In the genomic region with DNA sequence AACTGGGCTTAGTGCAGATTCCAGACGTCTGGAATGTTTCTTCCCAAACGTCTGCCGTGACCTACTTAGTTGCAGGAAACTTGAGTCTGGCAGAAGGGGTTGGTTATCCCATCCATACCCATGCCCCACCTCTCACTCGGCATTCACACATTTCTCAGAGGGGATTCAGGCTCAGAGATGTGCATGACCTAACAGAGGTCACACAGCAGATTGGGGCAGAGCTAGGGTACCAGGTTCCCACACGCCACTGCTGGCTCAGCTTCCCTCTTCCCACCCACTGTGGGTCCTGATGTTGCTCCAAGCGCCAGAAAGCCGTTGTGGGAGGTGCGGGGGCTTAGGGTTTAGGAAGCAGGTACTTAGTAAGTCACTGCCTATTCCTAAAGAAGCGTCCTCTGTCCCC, we compare ENCODE assay signal across 33 cellular contexts. TPM values are rescaled to one million over a fixed set of nuclear protein-coding genes. Genes with fewer than 3 reads are reported as not detected.
"Had no signal": no experiment of that assay in that cellular context is flagged by ENCODE, and none has a peak within 500 bp of the region (broad histone marks: within the 10 kb centered on the region; RNA-seq: fewer than 3 reads in every experiment).

No MANE protein-coding gene starts in this region.

- H3K9me3 ChIP-seq: left ventricle myocardium inferior, mucosa of descending colon, ovary, prostate gland, spleen, suprapubic skin, thoracic aorta, tibial artery, uterus had no signal

- H3K36me3 ChIP-seq: left ventricle myocardium inferior, ovary, prostate gland, spleen, suprapubic skin, thoracic aorta, tibial artery, uterus had no signal

- H3K27me3 ChIP-seq: ovary, uterus had no signal

- FAIRE-seq: islet of Langerhans, small intestine had no signal

- ATAC-seq: mucosa of descending colon; naive thymus-derived CD4-positive, alpha-beta T cell; natural killer cell treated with Interleukin-12 subunit alpha and Interleukin-12 subunit beta and Interleukin-15 and Interleukin-18, amount 100 ng/mL, for 72 hours; right cardiac atrium; sciatic nerve; stimulated activated effector memory CD8-positive, alpha-beta T cell treated with anti-CD3 and anti-CD28 coated beads, Interleukin-12 subunit alpha, Interleukin-12 subunit beta, amount 100 ng/mL, for 72 hours had no signal

- H3K4me3 ChIP-seq: left ventricle myocardium inferior, lung, mucosa of descending colon, ovary, prostate gland, spleen, suprapubic skin, thoracic aorta, tibial artery, uterus had no signal

- DNase-seq: hypothalamus; immature natural killer cell; left ventricle myocardium inferior; mesendoderm; midbrain; mucosa of descending colon; naive thymus-derived CD4-positive, alpha-beta T cell; ovary; posterior cingulate gyrus; retina; right cardiac atrium; small intestine; spleen; stimulated activated CD4-positive, alpha-beta T cell treated with anti-CD3 and anti-CD28 coated beads, Interleukin-4, amount 100 ng/mL, for 24 hours; stimulated activated naive CD4-positive, alpha-beta T cell; tibial artery; trophoblast cell; uterus had no signal

- H3K4me1 ChIP-seq: left ventricle myocardium inferior, prostate gland, spleen, suprapubic skin, uterus had no signal

- H3K27ac ChIP-seq: left ventricle myocardium inferior, ovary, prostate gland, spleen, suprapubic skin, thoracic aorta, tibial artery, uterus had no signal

RNA-seq across cellular contexts. Expression of a gene that starts 3.0 kb away (rescaled TPM):
- total RNA-seq: kidney epithelial cell; left ventricle myocardium inferior; lower leg skin; mucosa of descending colon; myocyte; naive thymus-derived CD4-positive, alpha-beta T cell; natural killer cell treated with Interleukin-12 subunit alpha and Interleukin-12 subunit beta and Interleukin-15 and Interleukin-18, amount 100 ng/mL, for 72 hours; omental fat pad; prostate gland; right cardiac atrium; sciatic nerve; spleen; subcutaneous adipose tissue; suprapubic skin; thoracic aorta; ureter had no signal
- polyA plus RNA-seq: immature natural killer cell; lung; naive thymus-derived CD4-positive, alpha-beta T cell; neural cell; right cardiac atrium; small intestine; spleen had no signal
